12 cellular contexts compared by ENCODE assay signal in genomic region chr2:173571887-173572680, GRCh38.
DNase-seq lines count a peak whose midpoint lies in the region; ATAC-seq, FAIRE-seq and TF ChIP-seq lines count a peak whose summit lies in the region.
"Had no signal": no experiment of that assay in that cellular context is flagged by ENCODE, and none has a peak within 500 bp of the region (broad histone marks: within the 10 kb centered on the region; RNA-seq: fewer than 3 reads in every experiment).

No MANE protein-coding gene starts in this region.

- no TSS peak for BruUV-seq in MCF 10A (replicated peaks; lab: Mats Ljungman, UMichigan)

- TF ChIP-seq POLR2A in breast epithelium (IDR thresholded peaks at IDR 0.05): no peak

- no peak for TF ChIP-seq CTCF in breast epithelium (IDR thresholded peaks at IDR 0.05)
- no peak for TF ChIP-seq CTCF in MCF 10A (IDR thresholded peaks at IDR 0.05; ENCODE audit: unreplicated experiment)
- no peak for TF ChIP-seq CTCF in VCaP (conservative IDR thresholded peaks at IDR 0.05)
- no peak for TF ChIP-seq CTCF in keratinocyte (optimal IDR thresholded peaks at IDR 0.05 in 1 of 3, IDR thresholded peaks at IDR 0.05 in 1 of 3, conservative IDR thresholded peaks at IDR 0.05 in 1 of 3; ENCODE audit: extremely low read depth in 1 of 3, insufficient read depth in 2 of 3, low read length in 3 of 3)
- TF ChIP-seq CTCF in type B pancreatic cell (conservative IDR thresholded peaks at IDR 0.05): no peak

- no peak overlapping the region for H3K4me3 Mint-ChIP-seq in MCF 10A (ENCODE audit: unreplicated experiment)
- peak overlapping the region; percentile 60 for H3K4me3 Mint-ChIP-seq in type B pancreatic cell
- no peak overlapping the region for H3K4me3 Mint-ChIP-seq in naive thymus-derived CD4-positive, alpha-beta T cell
- H3K4me3 Mint-ChIP-seq in activated T-helper 1 cell treated with anti-CD3 and anti-CD28 coated beads, Interleukin-12 subunit alpha, Interleukin-12 subunit beta, Interleukin-2, Interleukin-4 antibody, amounts not matched to agents 30 ng/mL and 10 ng/mL and 1 ng/mL, durations not matched to agents 14 hours and 24 hours and 36 hours: no peak overlapping the region
- H3K4me3 Mint-ChIP-seq: activated CD8-positive, alpha-beta memory T cell treated with anti-CD3 and anti-CD28 coated beads, Interleukin-2, amount 10 ng/mL, durations not matched to agents 7 days and 5 days; neural crest cell had no signal

- H4K20me1 ChIP-seq in keratinocyte (ENCODE audit: control insufficient read depth, extremely low read depth, insufficient read depth, low read length): no peaks in the 10 kb centered on the region

- peak overlapping the region; percentile 69 for H3K4me2 ChIP-seq in keratinocyte (ENCODE audit: control insufficient read depth, extremely low read depth, insufficient read depth, low read depth, low read length)

- no peaks in the 10 kb centered on the region for H3K79me2 ChIP-seq in keratinocyte (ENCODE audit: control insufficient read depth, insufficient read depth, low read length)

- H3K27me3 ChIP-seq in breast epithelium (no peaks in the 10 kb centered on the region), keratinocyte (ENCODE audit: control insufficient read depth, extremely low read depth, insufficient read depth, low read length) (no peaks in the 10 kb centered on the region)
- no peaks in the 10 kb centered on the region for H3K27me3 ChIP-seq in naive thymus-derived CD4-positive, alpha-beta T cell (ENCODE audit: control insufficient read depth in 2 of 2, insufficient read depth in 2 of 2, low read length in 2 of 2)

- DNase-seq in breast epithelium (ENCODE audit: low spot score in 2 of 2): no peak
- DNase-seq in MCF 10A (ENCODE audit: unreplicated experiment): no peak
- DNase-seq in keratinocyte (ENCODE audit: low read depth, low spot score): no peak
- no peak for DNase-seq in type B pancreatic cell (ENCODE audit: extremely low spot score, unreplicated experiment)
- DNase-seq in AG08396 (ENCODE audit: low spot score): no peak
- DNase-seq in naive thymus-derived CD4-positive, alpha-beta T cell: no peak
- no peak for DNase-seq in activated T-helper 1 cell treated with anti-CD3 and anti-CD28 coated beads, Interleukin-12 subunit alpha, Interleukin-12 subunit beta, Interleukin-2, Interleukin-4 antibody, amounts not matched to agents 30 ng/mL and 10 ng/mL and 1 ng/mL, durations not matched to agents 14 hours and 24 hours and 36 hours (ENCODE audit: low spot score)
- DNase-seq: activated CD8-positive, alpha-beta memory T cell treated with anti-CD3 and anti-CD28 coated beads, Interleukin-2, amount 10 ng/mL, durations not matched to agents 7 days and 5 days; activated gamma-delta T cell; stimulated activated CD4-positive, alpha-beta T cell treated with anti-CD3 and anti-CD28 coated beads, Interleukin-4, amount 100 ng/mL, for 4 hours had no signal

- FAIRE-seq in keratinocyte (lab: Jason Lieb, UNC): peak; percentile 23

- no peak overlapping the region for H3K9ac ChIP-seq in keratinocyte (ENCODE audit: control insufficient read depth, extremely low read depth, insufficient read depth, low read length)

- H3K27ac Mint-ChIP-seq in MCF 10A (ENCODE audit: low read depth, unreplicated experiment) (no peak overlapping the region), type B pancreatic cell (peak overlapping the region; percentile 90)
- H3K27ac Mint-ChIP-seq in naive thymus-derived CD4-positive, alpha-beta T cell: no peak overlapping the region
- H3K27ac Mint-ChIP-seq in activated T-helper 1 cell treated with anti-CD3 and anti-CD28 coated beads, Interleukin-12 subunit alpha, Interleukin-12 subunit beta, Interleukin-2, Interleukin-4 antibody, amounts not matched to agents 30 ng/mL and 10 ng/mL and 1 ng/mL, durations not matched to agents 14 hours and 24 hours and 36 hours: no peak overlapping the region
- H3K27ac Mint-ChIP-seq: activated CD8-positive, alpha-beta memory T cell treated with anti-CD3 and anti-CD28 coated beads, Interleukin-2, amount 10 ng/mL, durations not matched to agents 7 days and 5 days had no signal

- H2AFZ ChIP-seq in keratinocyte (ENCODE audit: control insufficient read depth, low read length): no peak overlapping the region

- no peaks in the 10 kb centered on the region for H3K9me1 ChIP-seq in keratinocyte (ENCODE audit: control insufficient read depth, extremely low read depth, insufficient read depth, low read length)

- H3K27ac ChIP-seq in breast epithelium: peak overlapping the region; percentile 41 to 46
- H3K27ac ChIP-seq in VCaP: peak overlapping the region; percentile 97
- H3K27ac ChIP-seq in keratinocyte (ENCODE audit: control insufficient read depth, insufficient read depth, low read length): no peak overlapping the region
- no peak overlapping the region for H3K27ac ChIP-seq in naive thymus-derived CD4-positive, alpha-beta T cell (ENCODE audit: low read depth, low read length)

- H3K27me3 Mint-ChIP-seq in MCF 10A (ENCODE audit: insufficient read depth, unreplicated experiment) (no peaks in the 10 kb centered on the region), type B pancreatic cell (no peaks in the 10 kb centered on the region)
- H3K27me3 Mint-ChIP-seq in naive thymus-derived CD4-positive, alpha-beta T cell: peaks cover 10 to 26% (median 19%) of the 10 kb centered on the region in 5 donors
- peaks cover 18% of the 10 kb centered on the region for H3K27me3 Mint-ChIP-seq in activated T-helper 1 cell treated with anti-CD3 and anti-CD28 coated beads, Interleukin-12 subunit alpha, Interleukin-12 subunit beta, Interleukin-2, Interleukin-4 antibody, amounts not matched to agents 30 ng/mL and 10 ng/mL and 1 ng/mL, durations not matched to agents 14 hours and 24 hours and 36 hours (ENCODE audit: insufficient read depth)

- intact Hi-C loops in breast epithelium (cut with DNase I; ENCODE audit: low total_unique reads) (no loop called here), MCF 10A (cut with micrococcal nuclease) (loop anchor here (1.0 to 10.0 kb wide), 6 partner anchors 95 to 773 kb away; no protein-coding TSS in a partner anchor)
- intact Hi-C loops in naive thymus-derived CD4-positive, alpha-beta T cell (cut with micrococcal nuclease): loop anchor here (1.0 to 10.0 kb wide), 3 partner anchors 473 to 773 kb away; no protein-coding TSS in a partner anchor
- intact Hi-C loops in activated T-helper 1 cell treated with anti-CD3 and anti-CD28 coated beads, Interleukin-12 subunit alpha, Interleukin-12 subunit beta, Interleukin-2, Interleukin-4 antibody, amounts not matched to agents 30 ng/mL and 10 ng/mL and 1 ng/mL, durations not matched to agents 14 hours and 24 hours and 36 hours (cut with micrococcal nuclease): loop anchor here (5.0 kb wide), 1 partner anchor 770 kb away; no protein-coding TSS in a partner anchor

- H3K36me3 Mint-ChIP-seq in MCF 10A (ENCODE audit: insufficient read depth, unreplicated experiment): no peaks in the 10 kb centered on the region
- no peaks in the 10 kb centered on the region for H3K36me3 Mint-ChIP-seq in type B pancreatic cell
- peaks cover 0 to 4% (median 0%) of the 10 kb centered on the region in 5 donors for H3K36me3 Mint-ChIP-seq in naive thymus-derived CD4-positive, alpha-beta T cell
- H3K36me3 Mint-ChIP-seq in activated T-helper 1 cell treated with anti-CD3 and anti-CD28 coated beads, Interleukin-12 subunit alpha, Interleukin-12 subunit beta, Interleukin-2, Interleukin-4 antibody, amounts not matched to agents 30 ng/mL and 10 ng/mL and 1 ng/mL, durations not matched to agents 14 hours and 24 hours and 36 hours (ENCODE audit: low read depth): no peaks in the 10 kb centered on the region
- H3K36me3 Mint-ChIP-seq: activated CD8-positive, alpha-beta memory T cell treated with anti-CD3 and anti-CD28 coated beads, Interleukin-2, amount 10 ng/mL, durations not matched to agents 7 days and 5 days had no signal

- CTCF ChIA-PET in MCF 10A (lab: Yijun Ruan, JAX): interaction anchor here (0.7 to 1.4 kb wide), 5 partner anchors 82 to 468 kb away, joined by 3 to 5 read pairs (median 3); no protein-coding TSS in a partner anchor
- CTCF ChIA-PET in naive thymus-derived CD4-positive, alpha-beta T cell (lab: Charles Lee): no interaction called here

- H3K4me1 ChIP-seq in breast epithelium: no peaks in the 10 kb centered on the region
- peaks cover 33% of the 10 kb centered on the region for H3K4me1 ChIP-seq in keratinocyte (ENCODE audit: control insufficient read depth, extremely low read depth, insufficient read depth, low read length)
- no peaks in the 10 kb centered on the region for H3K4me1 ChIP-seq in naive thymus-derived CD4-positive, alpha-beta T cell (ENCODE audit: control insufficient read depth in 2 of 2, insufficient read depth in 2 of 2, low read length in 2 of 2)

- dilution Hi-C loops in keratinocyte (cut with MboI; ENCODE audit: extremely low pct_ligation_motif_present, low sequenced_read_pairs): no loop called here

- POLR2A ChIA-PET in MCF 10A (lab: Yijun Ruan, JAX): interaction anchor here (1.0 to 1.7 kb wide), 2 partner anchors 18 to 390 kb away, joined by 3 to 5 read pairs; no protein-coding TSS in a partner anchor
- POLR2A ChIA-PET in naive thymus-derived CD4-positive, alpha-beta T cell (lab: Charles Lee): no interaction called here

- no peaks in the 10 kb centered on the region for H3K36me3 ChIP-seq in breast epithelium
- no peaks in the 10 kb centered on the region for H3K36me3 ChIP-seq in keratinocyte (ENCODE audit: control insufficient read depth in 2 of 2, extremely low read depth in 1 of 2, insufficient read depth in 2 of 2, low read length in 2 of 2)
- no peaks in the 10 kb centered on the region for H3K36me3 ChIP-seq in naive thymus-derived CD4-positive, alpha-beta T cell (ENCODE audit: control insufficient read depth in 2 of 3, insufficient read depth in 3 of 3, low read length in 3 of 3)

- peaks cover 7% of the 10 kb centered on the region for H3K9me3 Mint-ChIP-seq in MCF 10A (ENCODE audit: unreplicated experiment)
- peaks cover 5% of the 10 kb centered on the region for H3K9me3 Mint-ChIP-seq in type B pancreatic cell
- peaks cover 0 to 5% (median 0%) of the 10 kb centered on the region in 11 donors for H3K9me3 Mint-ChIP-seq in naive thymus-derived CD4-positive, alpha-beta T cell
- peaks cover 7% of the 10 kb centered on the region for H3K9me3 Mint-ChIP-seq in activated T-helper 1 cell treated with anti-CD3 and anti-CD28 coated beads, Interleukin-12 subunit alpha, Interleukin-12 subunit beta, Interleukin-2, Interleukin-4 antibody, amounts not matched to agents 30 ng/mL and 10 ng/mL and 1 ng/mL, durations not matched to agents 14 hours and 24 hours and 36 hours
- H3K9me3 Mint-ChIP-seq: neural crest cell had no signal

- no peak for ATAC-seq in naive thymus-derived CD4-positive, alpha-beta T cell
- ATAC-seq: activated CD8-positive, alpha-beta memory T cell treated with anti-CD3 and anti-CD28 coated beads, Interleukin-2, amount 10 ng/mL, durations not matched to agents 7 days and 5 days had no signal

- H3K4me1 Mint-ChIP-seq in MCF 10A (ENCODE audit: insufficient read depth, unreplicated experiment): peaks cover 12% of the 10 kb centered on the region
- H3K4me1 Mint-ChIP-seq in type B pancreatic cell (ENCODE audit: unreplicated experiment): peaks cover 18% of the 10 kb centered on the region
- H3K4me1 Mint-ChIP-seq in naive thymus-derived CD4-positive, alpha-beta T cell: peaks cover 0 to 7% (median 5%) of the 10 kb centered on the region in 7 donors
- peaks cover 5% of the 10 kb centered on the region for H3K4me1 Mint-ChIP-seq in activated T-helper 1 cell treated with anti-CD3 and anti-CD28 coated beads, Interleukin-12 subunit alpha, Interleukin-12 subunit beta, Interleukin-2, Interleukin-4 antibody, amounts not matched to agents 30 ng/mL and 10 ng/mL and 1 ng/mL, durations not matched to agents 14 hours and 24 hours and 36 hours (ENCODE audit: low read depth)

- H3K4me3 ChIP-seq in breast epithelium (no peak overlapping the region), keratinocyte (ENCODE audit: control insufficient read depth in 2 of 3, extremely low read depth in 1 of 3, insufficient read depth in 2 of 3, low read depth in 1 of 3, low read length in 3 of 3) (no peak overlapping the region)
- no peak overlapping the region for H3K4me3 ChIP-seq in naive thymus-derived CD4-positive, alpha-beta T cell (ENCODE audit: low read length)

- H3K9me3 ChIP-seq in breast epithelium: no peaks in the 10 kb centered on the region
- H3K9me3 ChIP-seq in keratinocyte (ENCODE audit: control insufficient read depth, low read depth, low read length): no peaks in the 10 kb centered on the region
- no peaks in the 10 kb centered on the region for H3K9me3 ChIP-seq in naive thymus-derived CD4-positive, alpha-beta T cell (ENCODE audit: control insufficient read depth in 2 of 3, low read length in 3 of 3)

Comparison
In these comparisons a context has a peak if more than half of its experiments do, and no peak if none do; other contexts are left out.
1. H3K27ac ChIP-seq: peak in breast epithelium (2 of 2) and VCaP (single experiment); none in keratinocyte (single experiment) and naive thymus-derived CD4-positive, alpha-beta T cell (single experiment).